ENCODE assay signal across 22 cellular contexts in genomic region chr1:172452536-172453159, GRCh38. TPM values are rescaled to one million over a fixed set of nuclear protein-coding genes. Genes with fewer than 3 reads are reported as not detected.
DNase-seq lines count a peak whose midpoint lies in the region; ATAC-seq lines count a peak whose summit lies in the region.
"Had no signal": no experiment of that assay in that cellular context is flagged by ENCODE, and none has a peak within 500 bp of the region (broad histone marks: within the 10 kb centered on the region; RNA-seq: fewer than 3 reads in every experiment).

No MANE protein-coding gene starts in this region.

- peak overlapping the region; percentile 79 for H2BK120ac ChIP-seq in trophoblast cell (ENCODE audit: insufficient read depth, low read length, poor library complexity)

- peak overlapping the region; percentile 52 for H4K8ac ChIP-seq in trophoblast cell (ENCODE audit: low read depth, low read length)

- no CpG with 5 or more reads among the region's 7 CpGs for WGBS in trophoblast cell (ENCODE audit: extremely low coverage, insufficient coverage, insufficient read length)

- H3K18ac ChIP-seq in trophoblast cell (ENCODE audit: low read length): peak overlapping the region; percentile 60

- peak overlapping the region; percentile 71 for H3K14ac ChIP-seq in trophoblast cell (ENCODE audit: low read length)

- peaks cover 0 to 3% of the 10 kb centered on the region in 2 experiments for H3K36me3 ChIP-seq in trophoblast cell (ENCODE audit: control insufficient read depth in 1 of 2, insufficient read depth in 2 of 2, low read length in 2 of 2)
- H3K36me3 ChIP-seq: suprapubic skin had no signal

- H3K4me1 ChIP-seq in trophoblast cell (ENCODE audit: control insufficient read depth in 1 of 2, insufficient read depth in 2 of 2, low read length in 2 of 2): peaks cover 25 to 31% of the 10 kb centered on the region in 2 experiments

- intact Hi-C loops in left cardiac atrium (cut with DNase I): loop anchor here in 1 of 2 donors (2.0 kb wide), 1 partner anchor 80 kb away; the partner anchor contains the start of gene SUCO

- H4K12ac ChIP-seq in trophoblast cell (ENCODE audit: low read depth, low read length): peak overlapping the region; percentile 3

- H3K27ac ChIP-seq in trophoblast cell (ENCODE audit: low read depth, low read length): peak overlapping the region; percentile 98
- H3K27ac ChIP-seq: coronary artery, HL-60, suprapubic skin had no signal

- peaks cover 41% of the 10 kb centered on the region for H3K79me1 ChIP-seq in trophoblast cell (ENCODE audit: low read length)

- peak; percentile 55 to 61 for ATAC-seq in left cardiac atrium
- ATAC-seq: activated CD4-positive, CD25-positive, alpha-beta regulatory T cell treated with anti-CD3 and anti-CD28 coated beads, Interleukin-2, amount 50 U/mL, for 24 hours; activated T-cell treated with anti-CD3 and anti-CD28 coated beads, Interleukin-2, amount 50 U/mL, for 72 hours; CD8-positive, alpha-beta T cell had no signal

- peak overlapping the region; percentile 35 for H3K4me2 ChIP-seq in trophoblast cell (ENCODE audit: low read length)
- H3K4me2 ChIP-seq: SK-N-SH had no signal

- peak overlapping the region; percentile 53 for H3K4ac ChIP-seq in trophoblast cell (ENCODE audit: low read depth, low read length)

- H3K23ac ChIP-seq in trophoblast cell (ENCODE audit: low read length): no peak overlapping the region

- no peak overlapping the region for H3K9ac ChIP-seq in trophoblast cell (ENCODE audit: low read length)
- H3K9ac ChIP-seq: SK-N-SH had no signal

- no peaks in the 10 kb centered on the region for H3K27me3 ChIP-seq in trophoblast cell (ENCODE audit: insufficient read depth, low read length)

- no peaks in the 10 kb centered on the region for H3K9me3 ChIP-seq in trophoblast cell (ENCODE audit: insufficient read depth, low read depth, low read length)
- H3K9me3 ChIP-seq: SK-N-SH, suprapubic skin had no signal

- H2BK5ac ChIP-seq in trophoblast cell (ENCODE audit: low read depth, low read length, poor library complexity): peak overlapping the region; percentile 84

- H4K91ac ChIP-seq in trophoblast cell (ENCODE audit: low read depth, low read length): peak overlapping the region; percentile 94

- no peak overlapping the region for H3K4me3 ChIP-seq in trophoblast cell (ENCODE audit: low read depth, low read length)
- H3K4me3 ChIP-seq: coronary artery, suprapubic skin had no signal

- peak; percentile 71 for DNase-seq in DMS53 (lab: John Stamatoyannopoulos, UW)
- DNase-seq in RPMI7951 (ENCODE audit: low read depth): peak; percentile 18
- DNase-seq in left cardiac atrium: no peak
- DNase-seq in trophoblast cell: peak; percentile 86 to 90
- no peak for DNase-seq in NOMO-1 treated with DMSO at 0.1 percent for 48 hours (lab: John Stamatoyannopoulos, UW; ENCODE audit: unreplicated experiment)
- DNase-seq in DMS114 treated with DMSO at 0.1 percent for 48 hours (lab: John Stamatoyannopoulos, UW; ENCODE audit: unreplicated experiment): no peak
- no peak for DNase-seq in medulla oblongata (ENCODE audit: extremely low spot score)
- DNase-seq: activated CD8-positive, alpha-beta memory T cell treated with anti-CD3 and anti-CD28 coated beads for 24 hours; activated T-cell treated with anti-CD3 and anti-CD28 coated beads, Interleukin-2, amount 50 U/mL, for 72 hours; CD8-positive, alpha-beta T cell; KBM-7; mesendoderm; NCI-H1048; NCI-H2029 treated with DMSO at 0.1 percent for 48 hours; SK-N-SH; T1000 had no signal

- peak overlapping the region; percentile 30 for H2AFZ ChIP-seq in trophoblast cell (ENCODE audit: insufficient read depth, low read length, poor library complexity)

- peaks cover 2% of the 10 kb centered on the region for H3K79me2 ChIP-seq in trophoblast cell (ENCODE audit: control insufficient read depth, insufficient read depth, low read length, poor library complexity)

- H2AK5ac ChIP-seq in trophoblast cell (ENCODE audit: low read length): peak overlapping the region; percentile 25

- H2BK12ac ChIP-seq in trophoblast cell (ENCODE audit: low read length): peak overlapping the region; percentile 58

RNA-seq across cellular contexts. Expression of gene PIGC, which starts 8.8 kb away (rescaled TPM):
- 36.3 and 40.9 TPM in 2 replicates for total RNA-seq in RPMI7951 (2014; rRNA removed; shearing (Covaris generic))
- total RNA-seq in left cardiac atrium: 10 to 100 TPM; 12.4 to 14.6 TPM
- polyA plus RNA-seq in trophoblast cell (2013): 24.8 and 24.9 TPM in 2 replicates

RNA-seq across cellular contexts. Expression of gene C1orf105, which starts 32.2 kb away (rescaled TPM):
- not detected in 2 replicates for total RNA-seq in RPMI7951 (2014; rRNA removed; shearing (Covaris generic))
- 10 to 100 TPM in 1 of 2 donors, 1 to 10 TPM in 1; 7.1 to 19.9 TPM for total RNA-seq in left cardiac atrium
- 36.7 and 38.1 TPM in 2 replicates for polyA plus RNA-seq in trophoblast cell (2013)
- total RNA-seq: activated T-cell treated with anti-CD3 and anti-CD28 coated beads, Interleukin-2, amount 50 U/mL, for 72 hours; CD8-positive, alpha-beta T cell; kidney epithelial cell; neural crest cell had no signal
- polyA plus RNA-seq: SK-N-SH had no signal

Comparison
In these comparisons a context has a peak if more than half of its experiments do, and no peak if none do; other contexts are left out.
1. DNase-seq: peak in DMS53 (single experiment), RPMI7951 (single experiment) and trophoblast cell (2 of 2); none in left cardiac atrium (single experiment), NOMO-1 treated with DMSO at 0.1 percent for 48 hours (single experiment), DMS114 treated with DMSO at 0.1 percent for 48 hours (single experiment) and medulla oblongata (single experiment).